7 cellular contexts compared by ENCODE assay signal in the genomic region with DNA sequence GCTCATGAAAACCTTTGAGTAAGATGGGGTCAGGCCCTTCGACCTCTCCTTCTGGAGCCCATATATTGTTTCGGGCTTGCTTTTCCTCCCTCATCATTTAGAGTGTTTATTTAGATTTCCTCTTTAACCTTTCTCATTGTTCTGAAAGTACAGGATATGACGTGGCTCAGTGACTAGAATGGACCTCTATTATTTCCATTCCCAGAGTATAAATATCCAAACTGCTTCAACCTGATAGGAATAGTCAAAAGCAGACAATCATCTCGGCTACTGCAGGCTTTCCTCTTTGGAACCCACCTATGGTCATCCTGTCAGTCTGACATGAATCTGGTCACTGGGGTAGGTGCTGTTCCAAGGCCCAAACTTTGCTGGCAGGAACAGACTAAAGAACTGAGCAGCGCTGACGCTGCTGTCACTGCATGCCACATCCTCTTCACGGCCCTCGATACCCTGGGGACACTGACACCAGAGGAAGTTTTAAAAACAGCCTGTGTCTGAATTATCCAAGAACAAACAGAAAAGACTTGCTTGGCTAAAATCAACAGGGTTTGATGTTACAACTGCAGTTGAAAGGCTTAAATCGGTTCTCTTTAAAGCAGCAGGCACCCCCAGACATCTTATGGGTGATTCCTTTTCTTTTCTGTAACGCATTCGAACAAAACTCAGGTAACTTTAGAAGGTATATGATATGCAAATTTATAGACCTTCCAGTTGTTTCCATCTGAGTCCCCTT. TPM values are rescaled to one million over a fixed set of nuclear protein-coding genes. Genes with fewer than 3 reads are reported as not detected.
A peak's percentile ranks its signal among the peaks of the same experiment; 100 is the strongest.
DNase-seq lines count a peak whose midpoint lies in the region; ATAC-seq, FAIRE-seq and TF ChIP-seq lines count a peak whose summit lies in the region.

No MANE protein-coding gene starts in this region.

- intact Hi-C loops in lower lobe of right lung (cut with DNase I): no loop called here

- H3K4me3 Mint-ChIP-seq in astrocyte (ENCODE audit: unreplicated experiment): no peak overlapping the region

- H3K4me1 ChIP-seq in RWPE2 (ENCODE audit: insufficient read depth, poor library complexity, severe bottlenecking) (peaks cover 28% of the 10 kb centered on the region), astrocyte (ENCODE audit: insufficient read depth, low read length) (peaks cover 36% of the 10 kb centered on the region), lower lobe of right lung (peaks cover 46% of the 10 kb centered on the region), thoracic aorta (ENCODE audit: control insufficient read depth in 1 of 2, low read depth in 2 of 2) (peaks cover under 1 to 4% of the 10 kb centered on the region in 2 donors)

- peak overlapping the region; percentile 68 for H3K4me2 ChIP-seq in astrocyte (ENCODE audit: low read length)

- peak overlapping the region; percentile 19 for H2AFZ ChIP-seq in astrocyte (ENCODE audit: low read depth, low read length)

- H3K9me3 Mint-ChIP-seq in astrocyte (ENCODE audit: unreplicated experiment): no peaks in the 10 kb centered on the region

- H3K36me3 Mint-ChIP-seq in astrocyte (ENCODE audit: low read depth, unreplicated experiment): no peaks in the 10 kb centered on the region

- H3K79me2 ChIP-seq in astrocyte (ENCODE audit: insufficient read depth, low read length): peaks cover under 1% of the 10 kb centered on the region

- H3K4me3 ChIP-seq in RWPE2 (ENCODE audit: severe bottlenecking) (no peak overlapping the region), astrocyte (ENCODE audit: insufficient read depth, low read depth, low read length) (peak overlapping the region; percentile 6), lower lobe of right lung (no peak overlapping the region), thoracic aorta (peak overlapping the region; percentile 31)

- H3K27me3 ChIP-seq in RWPE2 (ENCODE audit: insufficient read depth, poor library complexity, severe bottlenecking) (no peaks in the 10 kb centered on the region), astrocyte (ENCODE audit: insufficient read depth, low read length) (no peaks in the 10 kb centered on the region), lower lobe of right lung (ENCODE audit: low read depth) (no peaks in the 10 kb centered on the region), thoracic aorta (replicated peaks; ENCODE audit: insufficient read depth) (no peaks in the 10 kb centered on the region)

- H3K4me1 Mint-ChIP-seq in astrocyte (ENCODE audit: low read depth, unreplicated experiment): peaks cover 21% of the 10 kb centered on the region

- no peaks in the 10 kb centered on the region for H3K36me3 ChIP-seq in RWPE2 (ENCODE audit: low read depth)
- no peaks in the 10 kb centered on the region for H3K36me3 ChIP-seq in astrocyte (ENCODE audit: insufficient read depth, low read length)
- no peaks in the 10 kb centered on the region for H3K36me3 ChIP-seq in lower lobe of right lung
- H3K36me3 ChIP-seq in thoracic aorta: no peaks in the 10 kb centered on the region

- peak; percentile 68 for ATAC-seq in GM18868 (IDR thresholded peaks at IDR 0.05; ENCODE audit: unreplicated experiment)
- peak; percentile 44 for ATAC-seq in HG02840 (IDR thresholded peaks at IDR 0.05; ENCODE audit: low FRiP score, unreplicated experiment)
- no peak for ATAC-seq in RWPE2 (ENCODE audit: low read depth)
- peak; percentile 15 to 57 for ATAC-seq in lower lobe of right lung
- no peak for ATAC-seq in thoracic aorta (ENCODE audit: insufficient number of reproducible peaks, low FRiP score, low read depth)

- H3K27ac ChIP-seq in RWPE2 (ENCODE audit: poor library complexity, severe bottlenecking) (peak overlapping the region; percentile 69), astrocyte (ENCODE audit: low read depth, low read length) (peak overlapping the region; percentile 90), lower lobe of right lung (peak overlapping the region; percentile 86), thoracic aorta (peak overlapping the region; percentile 4 to 64)

- H3K9me3 ChIP-seq in RWPE2 (ENCODE audit: severe bottlenecking) (no peaks in the 10 kb centered on the region), astrocyte (ENCODE audit: insufficient read depth, low read depth, low read length) (no peaks in the 10 kb centered on the region), lower lobe of right lung (no peaks in the 10 kb centered on the region), thoracic aorta (no peaks in the 10 kb centered on the region)

- peak overlapping the region; percentile 76 for H3K9ac ChIP-seq in astrocyte (ENCODE audit: low read length)

- no peak overlapping the region for H3K27ac Mint-ChIP-seq in astrocyte (ENCODE audit: unreplicated experiment)

- DNase-seq in RWPE2 (ENCODE audit: low spot score) (no peak), astrocyte (ENCODE audit: low read depth) (no peak), lower lobe of right lung (no peak), thoracic aorta (ENCODE audit: low spot score) (no peak), SIG-M5 treated with dmso at 0.1 percent for 504 hours (lab: John Stamatoyannopoulos, UW; ENCODE audit: unreplicated experiment) (no peak)

- FAIRE-seq in astrocyte (lab: Jason Lieb, UNC): no peak

- H4K20me1 ChIP-seq in astrocyte (ENCODE audit: insufficient read depth, low read length): no peaks in the 10 kb centered on the region

- TF ChIP-seq CTCF in RWPE2 (IDR thresholded peaks at IDR 0.05; ENCODE audit: poor library complexity, severe bottlenecking) (no peak), astrocyte (IDR thresholded peaks at IDR 0.05; ENCODE audit: insufficient read depth, low read depth, low read length) (no peak), lower lobe of right lung (IDR thresholded peaks at IDR 0.05) (no peak), thoracic aorta (IDR thresholded peaks at IDR 0.05) (no peak)

- H3K27me3 Mint-ChIP-seq in astrocyte (ENCODE audit: low read depth, unreplicated experiment): no peaks in the 10 kb centered on the region

RNA-seq across cellular contexts. Expression of gene DDX47, which starts 5.0 kb away (rescaled TPM):
- 54.6 and 62.1 TPM in 2 replicates for total RNA-seq in astrocyte
- total RNA-seq in lower lobe of right lung: 45.1 TPM
- 10 to 100 TPM; 43.5 to 51.1 TPM for total RNA-seq in thoracic aorta

RNA-seq across cellular contexts. Expression of gene APOLD1, which starts 22.7 kb away (rescaled TPM):
- total RNA-seq in astrocyte (0.38 and 0.70 TPM in 2 replicates), lower lobe of right lung (11.0 TPM), thoracic aorta (10 to 100 TPM; 38.4 to 70.7 TPM)

Comparison
In these comparisons a context has a peak if more than half of its experiments do, and no peak if none do; other contexts are left out.
1. ATAC-seq: peak in GM18868 (single experiment), HG02840 (single experiment) and lower lobe of right lung (2 of 2); none in RWPE2 (single experiment) and thoracic aorta (single experiment).
2. H3K27ac ChIP-seq: peak in every context shown above with its lines; median percentile 90 in astrocyte; 86 in lower lobe of right lung; 69 in RWPE2; 34 in thoracic aorta.
3. H3K4me3 ChIP-seq: peak in astrocyte (single experiment) and thoracic aorta (single experiment); none in RWPE2 (single experiment) and lower lobe of right lung (single experiment).